Comparison of ENCODE assay signal across 17 cellular contexts in the genomic region with DNA sequence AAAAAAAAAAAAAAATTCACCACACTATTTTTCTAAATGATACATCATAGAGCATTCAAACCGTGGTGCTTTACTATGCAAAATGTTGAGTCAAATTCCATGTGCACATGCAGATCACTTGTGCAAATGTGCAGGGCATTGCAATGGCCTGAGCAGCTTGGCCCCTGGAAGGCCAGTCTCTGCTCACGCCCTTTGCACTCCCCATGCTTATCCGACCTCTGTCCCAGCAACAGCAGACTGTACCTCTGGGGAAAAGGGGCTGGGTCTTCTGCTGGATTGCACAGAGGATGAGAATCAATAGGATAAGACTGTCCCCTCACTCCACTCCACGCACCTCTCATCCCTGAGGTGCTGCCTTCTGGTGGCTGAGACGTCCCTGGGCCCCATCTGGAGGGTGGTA. TPM values are rescaled to one million over a fixed set of nuclear protein-coding genes. Genes with fewer than 3 reads are reported as not detected.
DNase-seq lines count a peak whose midpoint lies in the region; ATAC-seq and TF ChIP-seq lines count a peak whose summit lies in the region.
"Had no signal": no experiment of that assay in that cellular context is flagged by ENCODE, and none has a peak within 500 bp of the region (broad histone marks: within the 10 kb centered on the region; RNA-seq: fewer than 3 reads in every experiment).

No MANE protein-coding gene starts in this region.

- H3K36me3 Mint-ChIP-seq in neural progenitor cell = peaks cover 25% of the 10 kb centered on the region

- H3K36me3 ChIP-seq in WERI-Rb-1 (peaks cover 65% of the 10 kb centered on the region), neural progenitor cell (peaks cover 6% of the 10 kb centered on the region)

- no peaks in the 10 kb centered on the region for H3K9me3 Mint-ChIP-seq in neural progenitor cell
- H3K9me3 Mint-ChIP-seq: CD4-positive, alpha-beta T cell; CD8-positive, alpha-beta T cell had no signal

- no peak overlapping the region for H2AFZ ChIP-seq in neural progenitor cell (replicated peaks)

- H3K4me1 ChIP-seq in neural progenitor cell = no peaks in the 10 kb centered on the region
- H3K4me1 ChIP-seq: A549; BLaER1 treated with 17β-estradiol and CSF1 and Interleukin-3, amounts not matched to agents 10 nM and 100 nM; Caco-2 had no signal

- no peaks in the 10 kb centered on the region for H3K79me2 ChIP-seq in neural progenitor cell (ENCODE audit: low read depth)

- H3K9ac ChIP-seq in neural progenitor cell = no peak overlapping the region
- H3K9ac ChIP-seq: BLaER1 treated with 17β-estradiol and CSF1 and Interleukin-3, amounts not matched to agents 10 nM and 100 nM had no signal

- no peaks in the 10 kb centered on the region for H3K4me1 Mint-ChIP-seq in neural progenitor cell
- H3K4me1 Mint-ChIP-seq: B cell had no signal

- no peaks in the 10 kb centered on the region for H3K27me3 ChIP-seq in WERI-Rb-1 (ENCODE audit: insufficient read depth, low read depth, severe bottlenecking)
- H3K27me3 ChIP-seq in neural progenitor cell = no peaks in the 10 kb centered on the region
- H3K27me3 ChIP-seq: BLaER1 treated with 17β-estradiol and CSF1 and Interleukin-3, amounts not matched to agents 10 nM and 100 nM had no signal

- no peak for DNase-seq in WERI-Rb-1
- DNase-seq in left lobe of liver (ENCODE audit: low spot score) = no peak
- DNase-seq in neural progenitor cell (ENCODE audit: low spot score) = no peak
- no peak for DNase-seq in SW 1271 (lab: John Stamatoyannopoulos, UW)
- DNase-seq: AML-193; Calu3; CD4-positive, alpha-beta T cell; CD8-positive, alpha-beta T cell; DMS79 treated with DMSO at 0.1 percent for 48 hours; GF-D8 had no signal

- peak; percentile 21; the same call in 1 of the 2 replicates for TF ChIP-seq CTCF in WERI-Rb-1 (IDR thresholded peaks at IDR 0.05; ENCODE audit: low read depth, low read length)
- no peak for TF ChIP-seq CTCF in neural progenitor cell (IDR thresholded peaks at IDR 0.05)

- H3K4me3 ChIP-seq in WERI-Rb-1 (ENCODE audit: low read depth, low read length) = no peak overlapping the region
- H3K4me3 ChIP-seq in neural progenitor cell = no peak overlapping the region
- H3K4me3 ChIP-seq: A549; BLaER1 treated with 17β-estradiol and CSF1 and Interleukin-3, amounts not matched to agents 10 nM and 100 nM had no signal

- H3K4me3 Mint-ChIP-seq in neural progenitor cell = no peak overlapping the region
- H3K4me3 Mint-ChIP-seq: B cell; CD4-positive, alpha-beta T cell; CD8-positive, alpha-beta T cell had no signal

- peaks cover 2% of the 10 kb centered on the region for H3K27me3 Mint-ChIP-seq in neural progenitor cell (ENCODE audit: insufficient read depth, low read depth)
- H3K27me3 Mint-ChIP-seq: B cell; CD4-positive, alpha-beta T cell had no signal

- peak overlapping the region; percentile 21 for H3K27ac Mint-ChIP-seq in neural progenitor cell
- H3K27ac Mint-ChIP-seq: B cell; CD4-positive, alpha-beta T cell; CD8-positive, alpha-beta T cell had no signal

- no peak overlapping the region for H3K4me2 ChIP-seq in neural progenitor cell
- H3K4me2 ChIP-seq: A549; BLaER1 treated with 17β-estradiol and CSF1 and Interleukin-3, amounts not matched to agents 10 nM and 100 nM had no signal

- no peak overlapping the region for H3K27ac ChIP-seq in WERI-Rb-1
- no peak overlapping the region for H3K27ac ChIP-seq in neural progenitor cell
- H3K27ac ChIP-seq: 22Rv1; A549; BLaER1 treated with 17β-estradiol and CSF1 and Interleukin-3, amounts not matched to agents 10 nM and 100 nM; C4-2B had no signal

- ATAC-seq in left lobe of liver (peak; percentile 66), HG03039 (IDR thresholded peaks at IDR 0.05; ENCODE audit: unreplicated experiment) (no peak)
- ATAC-seq: A549; CD8-positive, alpha-beta T cell had no signal

- no peaks in the 10 kb centered on the region for H4K20me1 ChIP-seq in neural progenitor cell (ENCODE audit: low read depth)

- no peaks in the 10 kb centered on the region for H3F3A ChIP-seq in neural progenitor cell (ENCODE audit: low read depth)

- no peaks in the 10 kb centered on the region for H3K9me3 ChIP-seq in WERI-Rb-1 (ENCODE audit: severe bottlenecking)
- H3K9me3 ChIP-seq in neural progenitor cell (ENCODE audit: low read depth) = no peaks in the 10 kb centered on the region
- H3K9me3 ChIP-seq: A549; BLaER1 treated with 17β-estradiol and CSF1 and Interleukin-3, amounts not matched to agents 10 nM and 100 nM; Caco-2 had no signal

RNA-seq across cellular contexts. Expression of gene PARP4, which starts 58.5 kb away (rescaled TPM):
- total RNA-seq in left lobe of liver (23.1 TPM), neural progenitor cell (ENCODE audit: low replicate concordance) (40.2 and 44.6 TPM in 2 replicates)
